Comparison of ENCODE assay signal across 25 cellular contexts in the genomic region with DNA sequence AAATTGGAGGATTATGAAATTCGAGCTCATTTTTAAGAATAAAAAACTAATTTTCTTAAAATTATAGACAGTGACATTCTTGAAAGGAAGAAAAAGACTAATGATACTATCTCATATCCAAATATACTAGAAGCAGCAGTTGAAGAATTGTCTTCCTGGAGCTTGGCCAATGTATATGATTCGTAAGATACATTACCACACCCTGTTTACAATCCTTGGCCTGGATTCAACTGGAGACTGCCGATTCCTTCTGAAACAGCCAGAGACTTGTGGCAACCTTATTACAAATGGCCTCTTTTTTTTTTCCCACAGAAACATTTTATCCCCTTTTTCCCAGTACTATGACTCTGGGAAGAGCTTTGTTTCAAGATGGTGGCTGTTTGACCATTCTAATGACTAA.
DNase-seq lines count a peak whose midpoint lies in the region; ATAC-seq, FAIRE-seq and TF ChIP-seq lines count a peak whose summit lies in the region.
"Had no signal": no experiment of that assay in that cellular context is flagged by ENCODE, and none has a peak within 500 bp of the region (broad histone marks: within the 10 kb centered on the region; RNA-seq: fewer than 3 reads in every experiment).

No MANE protein-coding gene starts in this region.

- H3K27me3 Mint-ChIP-seq in MCF 10A (ENCODE audit: insufficient read depth, unreplicated experiment) = no peaks in the 10 kb centered on the region
- H3K27me3 Mint-ChIP-seq: activated CD4-positive, alpha-beta T cell treated with anti-CD3 and anti-CD28 coated beads, Interleukin-2, amount 10 ng/mL, durations not matched to agents 7 days and 5 days; dendritic cell treated with granulocyte-macrophage colony-stimulating factor and Interleukin-4, amounts not matched to agents 40 ng/mL and 50 ng/mL, for 4 days had no signal

- CTCF ChIA-PET in MCF 10A (lab: Yijun Ruan, JAX) = interaction anchor here (0.6 kb wide), 1 partner anchor 11 kb away, joined by 3 read pairs; no protein-coding TSS in a partner anchor

- H3K4me3 ChIP-seq in breast epithelium (no peak overlapping the region), bronchial epithelial cell (ENCODE audit: low read depth, low read length) (no peak overlapping the region)
- H3K4me3 ChIP-seq: BLaER1, left lung, prostate gland, SJCRH30, skin epidermis, upper lobe of right lung had no signal

- no peak for FAIRE-seq in bronchial epithelial cell (lab: Jason Lieb, UNC)
- FAIRE-seq in D721Med (lab: Jason Lieb, UNC) = no peak
- FAIRE-seq: endothelial cell of umbilical vein had no signal

- H3K27ac ChIP-seq in breast epithelium (no peak overlapping the region), foreskin keratinocyte (peak overlapping the region; percentile 23)
- H3K27ac ChIP-seq: 22Rv1, BLaER1, left lung, prostate gland, SJCRH30, skin epidermis, upper lobe of right lung had no signal

- no peaks in the 10 kb centered on the region for H3K27me3 ChIP-seq in breast epithelium
- H3K27me3 ChIP-seq in bronchial epithelial cell (ENCODE audit: control insufficient read depth, insufficient read depth, low read length) = no peaks in the 10 kb centered on the region
- no peaks in the 10 kb centered on the region for H3K27me3 ChIP-seq in foreskin keratinocyte
- H3K27me3 ChIP-seq: BLaER1, left lung, SJCRH30, upper lobe of right lung had no signal

- no peaks in the 10 kb centered on the region for H3K36me3 Mint-ChIP-seq in MCF 10A (ENCODE audit: insufficient read depth, unreplicated experiment)

- DNase-seq in MCF 10A (ENCODE audit: unreplicated experiment) = peak; percentile 94
- DNase-seq in breast epithelium (ENCODE audit: low spot score in 2 of 2) = no peak
- DNase-seq in bronchial epithelial cell (ENCODE audit: low read depth) = peak; percentile 89
- DNase-seq in foreskin keratinocyte = peak; percentile 64 to 80
- DNase-seq in stimulated activated CD4-positive, alpha-beta T cell treated with anti-CD3 and anti-CD28 coated beads, Interleukin-4, amount 100 ng/mL, for 4 hours = no peak
- no peak for DNase-seq in NCI-H748 treated with DMSO at 0.1 percent for 48 hours (lab: John Stamatoyannopoulos, UW)
- DNase-seq in D721Med (ENCODE audit: insufficient read length, low spot score) = no peak
- DNase-seq: activated CD4-positive, alpha-beta T cell treated with anti-CD3 and anti-CD28 coated beads, Interleukin-2, amount 10 ng/mL, durations not matched to agents 7 days and 5 days; GDM1; glutamatergic neuron; left lung; NCI-H187 treated with DMSO at 0.1 percent for 48 hours; OCI-M1; SJCRH30; stimulated activated CD4-positive, alpha-beta T cell treated with anti-CD3 and anti-CD28 coated beads, Interleukin-4, amount 100 ng/mL, for 24 hours; upper lobe of right lung had no signal

- H3K27ac Mint-ChIP-seq in MCF 10A (ENCODE audit: low read depth, unreplicated experiment) = peak overlapping the region; percentile 25
- H3K27ac Mint-ChIP-seq: activated CD4-positive, alpha-beta T cell treated with anti-CD3 and anti-CD28 coated beads, Interleukin-2, amount 10 ng/mL, durations not matched to agents 7 days and 5 days; brain; dendritic cell treated with granulocyte-macrophage colony-stimulating factor and Interleukin-4, amounts not matched to agents 40 ng/mL and 50 ng/mL, for 4 days; T-helper 1 cell treated with Interleukin-12 subunit alpha and Interleukin-12 subunit beta and Interleukin-4 antibody, amounts not matched to agents 30 μg/mL and 1 μg/mL, for 36 hours had no signal

- H3K4me1 ChIP-seq in breast epithelium = no peaks in the 10 kb centered on the region
- peaks cover 17% of the 10 kb centered on the region for H3K4me1 ChIP-seq in foreskin keratinocyte
- H3K4me1 ChIP-seq: BLaER1, left lung, prostate gland, SJCRH30, upper lobe of right lung had no signal

- peaks cover 13% of the 10 kb centered on the region for H3K4me1 Mint-ChIP-seq in MCF 10A (ENCODE audit: insufficient read depth, unreplicated experiment)
- H3K4me1 Mint-ChIP-seq: activated CD4-positive, alpha-beta T cell treated with anti-CD3 and anti-CD28 coated beads, Interleukin-2, amount 10 ng/mL, durations not matched to agents 7 days and 5 days; brain had no signal

- intact Hi-C loops in MCF 10A (cut with micrococcal nuclease) = no loop called here
- intact Hi-C loops in breast epithelium (cut with DNase I; ENCODE audit: low total_unique reads) = loop anchor here (2.0 kb wide), 1 partner anchor 52 kb away; no protein-coding TSS in a partner anchor

- H3K9me3 ChIP-seq in breast epithelium = no peaks in the 10 kb centered on the region
- H3K9me3 ChIP-seq: prostate gland, SJCRH30, upper lobe of right lung had no signal

- peak; percentile 63 for ATAC-seq in foreskin keratinocyte
- ATAC-seq in HG02870 (IDR thresholded peaks at IDR 0.05; ENCODE audit: unreplicated experiment) = no peak
- ATAC-seq: left lung, upper lobe of right lung had no signal

- H3K36me3 ChIP-seq in breast epithelium = no peaks in the 10 kb centered on the region
- H3K36me3 ChIP-seq in bronchial epithelial cell (ENCODE audit: control insufficient read depth, insufficient read depth, low read length) = no peaks in the 10 kb centered on the region
- H3K36me3 ChIP-seq: BLaER1, left lung, prostate gland, SJCRH30, upper lobe of right lung had no signal

- no TSS peak for BruUV-seq in MCF 10A (replicated peaks; lab: Mats Ljungman, UMichigan)

- no peak for TF ChIP-seq POLR2A in breast epithelium (IDR thresholded peaks at IDR 0.05)

- TF ChIP-seq CTCF in MCF 10A (IDR thresholded peaks at IDR 0.05; ENCODE audit: unreplicated experiment) = no peak
- no peak for TF ChIP-seq CTCF in breast epithelium (IDR thresholded peaks at IDR 0.05)
- no peak for TF ChIP-seq CTCF in bronchial epithelial cell (IDR thresholded peaks at IDR 0.05; ENCODE audit: insufficient read depth, low read length, severe bottlenecking)
- TF ChIP-seq CTCF in foreskin keratinocyte (conservative IDR thresholded peaks at IDR 0.05) = no peak
- TF ChIP-seq CTCF in D721Med (IDR thresholded peaks at IDR 0.05; ENCODE audit: insufficient read depth, missing control alignments) = no peak

- peaks cover 16% of the 10 kb centered on the region for H3K9me3 Mint-ChIP-seq in MCF 10A (ENCODE audit: unreplicated experiment)

- POLR2A ChIA-PET in MCF 10A (lab: Yijun Ruan, JAX) = interaction anchor here (0.6 to 1.0 kb wide), 4 partner anchors 9 to 230 kb away, joined by 3 to 4 read pairs (median 3); no protein-coding TSS in a partner anchor

- H3K4me3 Mint-ChIP-seq in MCF 10A (ENCODE audit: unreplicated experiment) = no peak overlapping the region
- H3K4me3 Mint-ChIP-seq: activated CD4-positive, alpha-beta T cell treated with anti-CD3 and anti-CD28 coated beads, Interleukin-2, amount 10 ng/mL, durations not matched to agents 7 days and 5 days; brain; dendritic cell treated with granulocyte-macrophage colony-stimulating factor and Interleukin-4, amounts not matched to agents 40 ng/mL and 50 ng/mL, for 4 days; T-helper 1 cell treated with Interleukin-12 subunit alpha and Interleukin-12 subunit beta and Interleukin-4 antibody, amounts not matched to agents 30 μg/mL and 1 μg/mL, for 36 hours had no signal

Comparison
In these comparisons a context has a peak if more than half of its experiments do, and no peak if none do; other contexts are left out.
1. DNase-seq: peak in MCF 10A (single experiment), bronchial epithelial cell (single experiment) and foreskin keratinocyte (2 of 2); none in breast epithelium (0 of 2), stimulated activated CD4-positive, alpha-beta T cell treated with anti-CD3 and anti-CD28 coated beads, Interleukin-4, amount 100 ng/mL, for 4 hours (0 of 2), NCI-H748 treated with DMSO at 0.1 percent for 48 hours (single experiment) and D721Med (single experiment).